ENCODE assay signal across 39 cellular contexts in the genomic region with DNA sequence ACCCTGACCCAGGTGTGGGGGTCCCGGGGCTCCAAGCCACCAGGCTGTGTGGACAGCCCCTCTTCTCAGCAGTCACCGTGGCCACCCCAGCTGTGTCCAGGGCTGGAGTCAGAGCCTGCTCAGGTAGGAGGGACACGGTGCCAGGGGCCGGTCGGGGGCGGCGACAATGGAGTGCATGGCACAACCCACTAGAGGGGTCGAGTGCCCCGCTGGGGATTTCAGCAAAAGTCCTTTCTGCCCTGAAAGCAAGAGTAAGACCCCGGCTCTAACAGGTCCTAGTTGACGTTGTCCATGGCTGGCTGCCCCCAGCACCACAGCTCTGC. TPM values are rescaled to one million over a fixed set of nuclear protein-coding genes. Genes with fewer than 3 reads are reported as not detected.
"Had no signal": no experiment of that assay in that cellular context is flagged by ENCODE, and none has a peak within 500 bp of the region (broad histone marks: within the 10 kb centered on the region; RNA-seq: fewer than 3 reads in every experiment).

No MANE protein-coding gene starts in this region.

- DNase-seq: activated B cell treated with CpG ODN at 0.5 μM for 24 hours; activated CD4-positive, alpha-beta T cell treated with anti-CD3 and anti-CD28 coated beads for 48 hours; activated CD4-positive, alpha-beta T cell treated with anti-CD3 and anti-CD28 coated beads, Interleukin-2, amount 50 U/mL, for 1 hour; activated CD4-positive, alpha-beta T cell treated with anti-CD3 and anti-CD28 coated beads, Interleukin-2, amount 50 U/mL, for 48 hours; activated CD8-positive, alpha-beta memory T cell treated with anti-CD3 and anti-CD28 coated beads for 24 hours; activated CD8-positive, alpha-beta T cell treated with anti-CD3 and anti-CD28 coated beads for 36 hours; activated effector memory CD4-positive, alpha-beta T cell treated with Interleukin-2 at 50 U/mL for 16 hours; activated gamma-delta T cell treated with Interleukin-2 at 50 U/mL for 16 hours; activated naive CD4-positive, alpha-beta T cell treated with anti-CD3 and anti-CD28 coated beads, Interleukin-2, amount 50 U/mL, for 16 hours; activated naive CD4-positive, alpha-beta T cell treated with Interleukin-2 at 50 U/mL for 16 hours; activated T-cell treated with anti-CD3 and anti-CD28 coated beads, Interleukin-2, amount 50 U/mL, for 4 hours; amniotic stem cell; anterior cingulate cortex; brain microvascular endothelial cell; colonic mucosa; effector CD8-positive, alpha-beta T cell; esophagus squamous epithelium; foreskin melanocyte; heart right ventricle; T-helper 17 cell; T1000; WERI-Rb-1 had no signal

- H3K27ac Mint-ChIP-seq: activated B cell treated with CpG ODN at 0.5 μM for 24 hours; activated CD8-positive, alpha-beta T cell treated with anti-CD3 and anti-CD28 coated beads for 36 hours; activated naive CD8-positive, alpha-beta T cell; activated T-helper 17 cell treated with anti-CD3 and anti-CD28 coated beads, Interleukin-2, amount 50 U/mL, for 72 hours; T-helper 17 cell; T-helper 2 cell treated with Interferon-gamma antibody and Interleukin-4, amounts not matched to agents 5 μg/mL and 100 μg/mL, for 36 hours had no signal

- H3K36me3 Mint-ChIP-seq: activated naive CD8-positive, alpha-beta T cell had no signal

- FAIRE-seq: astrocyte, bronchial epithelial cell, endometrium, endothelial cell of umbilical vein had no signal

- H3K4me1 Mint-ChIP-seq: activated B cell treated with CpG ODN at 0.5 μM for 24 hours had no signal

- H3K27ac ChIP-seq: brain microvascular endothelial cell, colonic mucosa, epithelial cell of prostate, esophagus squamous epithelium, heart right ventricle had no signal

- H3K4me1 ChIP-seq: colonic mucosa had no signal

- H3K36me3 ChIP-seq: brain microvascular endothelial cell, colonic mucosa, esophagus squamous epithelium, gastroesophageal sphincter, heart right ventricle, WERI-Rb-1 had no signal

- H3K9me3 ChIP-seq: colonic mucosa, esophagus squamous epithelium, gastroesophageal sphincter, heart right ventricle had no signal

- H3K9me3 Mint-ChIP-seq: activated B cell treated with CpG ODN at 0.5 μM for 24 hours; activated CD8-positive, alpha-beta T cell treated with anti-CD3 and anti-CD28 coated beads for 36 hours; activated T-cell treated with anti-CD3 and anti-CD28 coated beads, Interleukin-2, amount 50 U/mL, for 4 hours; activated T-helper 17 cell treated with anti-CD3 and anti-CD28 coated beads, Interleukin-2, amount 50 U/mL, for 72 hours; T-helper 2 cell treated with Interferon-gamma antibody and Interleukin-4, amounts not matched to agents 5 μg/mL and 100 μg/mL, for 36 hours had no signal

- H3K4me3 ChIP-seq: colonic mucosa, esophagus squamous epithelium, gastroesophageal sphincter, heart right ventricle had no signal

- H3K4me3 Mint-ChIP-seq: activated B cell treated with CpG ODN at 0.5 μM for 24 hours; activated CD8-positive, alpha-beta T cell treated with anti-CD3 and anti-CD28 coated beads for 36 hours; activated naive CD8-positive, alpha-beta T cell; activated T-cell treated with anti-CD3 and anti-CD28 coated beads, Interleukin-2, amount 50 U/mL, for 4 hours; activated T-helper 17 cell treated with anti-CD3 and anti-CD28 coated beads, Interleukin-2, amount 50 U/mL, for 72 hours; T-helper 17 cell; T-helper 2 cell treated with Interferon-gamma antibody and Interleukin-4, amounts not matched to agents 5 μg/mL and 100 μg/mL, for 36 hours had no signal

- ATAC-seq: activated CD4-positive, CD25-positive, alpha-beta regulatory T cell treated with anti-CD3 and anti-CD28 coated beads, Interleukin-2, amount 50 U/mL, for 24 hours; activated CD8-positive, alpha-beta T cell treated with anti-CD3 and anti-CD28 coated beads for 36 hours; activated T-cell treated with anti-CD3 and anti-CD28 coated beads, Interleukin-2, amount 50 U/mL, for 4 hours; activated T-helper 17 cell treated with anti-CD3 and anti-CD28 coated beads, Interleukin-2, amount 50 U/mL, for 72 hours; gastroesophageal sphincter; heart right ventricle; T-helper 17 cell had no signal

RNA-seq across cellular contexts. Expression of a gene that starts 11.3 kb away (rescaled TPM):
- total RNA-seq: activated B cell treated with CpG ODN at 0.5 μM for 24 hours; activated CD8-positive, alpha-beta T cell treated with anti-CD3 and anti-CD28 coated beads for 36 hours; activated T-cell treated with anti-CD3 and anti-CD28 coated beads, Interleukin-2, amount 50 U/mL, for 4 hours; astrocyte; bronchial epithelial cell; colonic mucosa; dermis microvascular lymphatic vessel endothelial cell; endothelial cell of umbilical vein; esophagus squamous epithelium; fibroblast of lung; fibroblast of villous mesenchyme; gastroesophageal sphincter; glomerular endothelial cell; T-helper 17 cell had no signal
- polyA plus RNA-seq: endothelial cell of umbilical vein, esophagus, fibroblast of lung had no signal

RNA-seq across cellular contexts. Expression of a gene that starts 23.8 kb away (rescaled TPM):
- total RNA-seq: activated B cell treated with CpG ODN at 0.5 μM for 24 hours; activated CD8-positive, alpha-beta T cell treated with anti-CD3 and anti-CD28 coated beads for 36 hours; astrocyte; bronchial epithelial cell; cardiac septum; colonic mucosa; dermis microvascular lymphatic vessel endothelial cell; endothelial cell of umbilical vein; esophagus squamous epithelium; fibroblast of villous mesenchyme; gastroesophageal sphincter; glomerular endothelial cell; heart right ventricle; T-helper 17 cell had no signal
- polyA plus RNA-seq: adipose tissue, heart right ventricle had no signal

RNA-seq across cellular contexts. Expression of a gene that starts 49.3 kb away (rescaled TPM):
- total RNA-seq: activated B cell treated with CpG ODN at 0.5 μM for 24 hours had no signal
